Comparison of ENCODE assay signal across 1 cellular context in the genomic region with DNA sequence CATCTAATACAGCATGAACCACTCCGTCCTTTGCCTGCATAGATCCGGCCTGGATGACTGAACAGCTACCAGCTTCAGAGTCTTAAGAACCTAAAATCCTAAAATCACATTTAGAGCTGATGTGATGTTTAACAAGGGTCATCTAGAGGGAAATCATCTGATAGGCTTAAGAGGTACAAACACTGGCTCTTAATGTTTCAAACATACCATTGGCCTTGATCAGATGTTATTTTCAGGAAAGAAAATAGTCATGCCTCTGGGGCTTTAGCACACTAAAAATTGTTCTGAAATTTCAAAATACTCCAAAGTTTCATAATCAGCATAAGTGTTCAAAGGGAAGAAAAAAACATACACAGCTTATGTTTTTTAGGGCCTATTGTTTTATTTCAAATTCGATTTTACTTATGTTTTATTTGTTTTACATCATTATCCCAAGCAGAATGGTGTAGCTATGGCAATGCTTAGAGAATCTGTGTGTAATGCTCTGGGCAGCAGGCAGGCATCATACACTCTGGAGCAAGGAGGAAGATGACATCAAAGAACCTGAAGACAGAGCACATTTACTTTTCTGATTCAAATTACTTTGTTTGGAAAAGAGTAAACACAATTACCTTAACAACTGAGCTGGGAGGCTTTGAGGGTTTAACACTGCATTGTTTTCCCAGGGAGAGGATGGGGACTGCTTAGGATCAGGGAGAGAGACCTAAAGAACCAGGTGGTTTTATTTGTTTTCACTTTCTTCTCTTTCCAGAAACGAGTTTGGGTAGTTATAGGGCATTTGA.
TF ChIP-seq lines count a peak whose summit lies in the region.

No MANE protein-coding gene starts in this region.

TF ChIP-seq in H1, 55 proteins besides CTCF, POLR2A, EP300 and RAD21:
- TF ChIP-seq, protein P1, sequence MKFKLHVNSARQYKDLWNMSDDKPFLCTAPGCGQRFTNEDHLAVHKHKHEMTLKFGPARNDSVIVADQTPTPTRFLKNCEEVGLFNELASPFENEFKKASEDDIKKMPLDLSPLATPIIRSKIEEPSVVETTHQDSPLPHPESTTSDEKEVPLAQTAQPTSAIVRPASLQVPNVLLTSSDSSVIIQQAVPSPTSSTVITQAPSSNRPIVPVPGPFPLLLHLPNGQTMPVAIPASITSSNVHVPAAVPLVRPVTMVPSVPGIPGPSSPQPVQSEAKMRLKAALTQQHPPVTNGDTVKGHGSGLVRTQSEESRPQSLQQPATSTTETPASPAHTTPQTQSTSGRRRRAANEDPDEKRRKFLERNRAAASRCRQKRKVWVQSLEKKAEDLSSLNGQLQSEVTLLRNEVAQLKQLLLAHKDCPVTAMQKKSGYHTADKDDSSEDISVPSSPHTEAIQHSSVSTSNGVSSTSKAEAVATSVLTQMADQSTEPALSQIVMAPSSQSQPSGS (IDR thresholded peaks at IDR 0.05; ENCODE audit: low read length), result 0 out of 2 replicates have a peak, but pooled peaks have one; percentile 35
- TF ChIP-seq RNF2 (IDR thresholded peaks at IDR 0.05; ENCODE audit: borderline replicate concordance, low read depth, low read length, missing control alignments, poor library complexity, severe bottlenecking) (no peak), POLR2AphosphoS5 (IDR thresholded peaks at IDR 0.05; ENCODE audit: low read depth, low read length) (no peak), NANOG (IDR thresholded peaks at IDR 0.05; ENCODE audit: insufficient read depth, low read depth, low read length, poor library complexity, severe bottlenecking) (peak; percentile 23), NRF1 (IDR thresholded peaks at IDR 0.05; ENCODE audit: low read depth, low read length) (no peak), MAFK (IDR thresholded peaks at IDR 0.05; ENCODE audit: low read depth, low read length) (no peak), CHD2 (IDR thresholded peaks at IDR 0.05; ENCODE audit: low read length) (no peak), TAF1 (IDR thresholded peaks at IDR 0.05; ENCODE audit: low read depth, low read length) (no peak), SIX5 (IDR thresholded peaks at IDR 0.05; ENCODE audit: low read depth, low read length) (no peak), SP1 (IDR thresholded peaks at IDR 0.05; ENCODE audit: low read depth, low read length) (peak; percentile 69), GTF2F1 (IDR thresholded peaks at IDR 0.05; ENCODE audit: borderline replicate concordance, low read depth, low read length) (no peak), CTBP2 (IDR thresholded peaks at IDR 0.05; ENCODE audit: borderline replicate concordance, insufficient read depth, insufficient read length, low read length) (no peak), HDAC2 (IDR thresholded peaks at IDR 0.05; ENCODE audit: borderline replicate concordance in 1 of 2, low read depth in 2 of 2, low read length in 2 of 2) (no peak), SP2 (IDR thresholded peaks at IDR 0.05; ENCODE audit: low read length) (no peak), TCF12 (IDR thresholded peaks at IDR 0.05; ENCODE audit: low read depth, low read length) (peak; percentile 84; the same call in 1 of the 2 replicates), KDM5A (IDR thresholded peaks at IDR 0.05; ENCODE audit: low read length) (no peak), CREB1 (IDR thresholded peaks at IDR 0.05) (0 out of 2 replicates have a peak, but pooled peaks have one; percentile 32)
- TF ChIP-seq, protein P2, sequence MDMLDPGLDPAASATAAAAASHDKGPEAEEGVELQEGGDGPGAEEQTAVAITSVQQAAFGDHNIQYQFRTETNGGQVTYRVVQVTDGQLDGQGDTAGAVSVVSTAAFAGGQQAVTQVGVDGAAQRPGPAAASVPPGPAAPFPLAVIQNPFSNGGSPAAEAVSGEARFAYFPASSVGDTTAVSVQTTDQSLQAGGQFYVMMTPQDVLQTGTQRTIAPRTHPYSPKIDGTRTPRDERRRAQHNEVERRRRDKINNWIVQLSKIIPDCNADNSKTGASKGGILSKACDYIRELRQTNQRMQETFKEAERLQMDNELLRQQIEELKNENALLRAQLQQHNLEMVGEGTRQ (IDR thresholded peaks at IDR 0.05; ENCODE audit: low read length), result no peak
- TF ChIP-seq, protein P3, sequence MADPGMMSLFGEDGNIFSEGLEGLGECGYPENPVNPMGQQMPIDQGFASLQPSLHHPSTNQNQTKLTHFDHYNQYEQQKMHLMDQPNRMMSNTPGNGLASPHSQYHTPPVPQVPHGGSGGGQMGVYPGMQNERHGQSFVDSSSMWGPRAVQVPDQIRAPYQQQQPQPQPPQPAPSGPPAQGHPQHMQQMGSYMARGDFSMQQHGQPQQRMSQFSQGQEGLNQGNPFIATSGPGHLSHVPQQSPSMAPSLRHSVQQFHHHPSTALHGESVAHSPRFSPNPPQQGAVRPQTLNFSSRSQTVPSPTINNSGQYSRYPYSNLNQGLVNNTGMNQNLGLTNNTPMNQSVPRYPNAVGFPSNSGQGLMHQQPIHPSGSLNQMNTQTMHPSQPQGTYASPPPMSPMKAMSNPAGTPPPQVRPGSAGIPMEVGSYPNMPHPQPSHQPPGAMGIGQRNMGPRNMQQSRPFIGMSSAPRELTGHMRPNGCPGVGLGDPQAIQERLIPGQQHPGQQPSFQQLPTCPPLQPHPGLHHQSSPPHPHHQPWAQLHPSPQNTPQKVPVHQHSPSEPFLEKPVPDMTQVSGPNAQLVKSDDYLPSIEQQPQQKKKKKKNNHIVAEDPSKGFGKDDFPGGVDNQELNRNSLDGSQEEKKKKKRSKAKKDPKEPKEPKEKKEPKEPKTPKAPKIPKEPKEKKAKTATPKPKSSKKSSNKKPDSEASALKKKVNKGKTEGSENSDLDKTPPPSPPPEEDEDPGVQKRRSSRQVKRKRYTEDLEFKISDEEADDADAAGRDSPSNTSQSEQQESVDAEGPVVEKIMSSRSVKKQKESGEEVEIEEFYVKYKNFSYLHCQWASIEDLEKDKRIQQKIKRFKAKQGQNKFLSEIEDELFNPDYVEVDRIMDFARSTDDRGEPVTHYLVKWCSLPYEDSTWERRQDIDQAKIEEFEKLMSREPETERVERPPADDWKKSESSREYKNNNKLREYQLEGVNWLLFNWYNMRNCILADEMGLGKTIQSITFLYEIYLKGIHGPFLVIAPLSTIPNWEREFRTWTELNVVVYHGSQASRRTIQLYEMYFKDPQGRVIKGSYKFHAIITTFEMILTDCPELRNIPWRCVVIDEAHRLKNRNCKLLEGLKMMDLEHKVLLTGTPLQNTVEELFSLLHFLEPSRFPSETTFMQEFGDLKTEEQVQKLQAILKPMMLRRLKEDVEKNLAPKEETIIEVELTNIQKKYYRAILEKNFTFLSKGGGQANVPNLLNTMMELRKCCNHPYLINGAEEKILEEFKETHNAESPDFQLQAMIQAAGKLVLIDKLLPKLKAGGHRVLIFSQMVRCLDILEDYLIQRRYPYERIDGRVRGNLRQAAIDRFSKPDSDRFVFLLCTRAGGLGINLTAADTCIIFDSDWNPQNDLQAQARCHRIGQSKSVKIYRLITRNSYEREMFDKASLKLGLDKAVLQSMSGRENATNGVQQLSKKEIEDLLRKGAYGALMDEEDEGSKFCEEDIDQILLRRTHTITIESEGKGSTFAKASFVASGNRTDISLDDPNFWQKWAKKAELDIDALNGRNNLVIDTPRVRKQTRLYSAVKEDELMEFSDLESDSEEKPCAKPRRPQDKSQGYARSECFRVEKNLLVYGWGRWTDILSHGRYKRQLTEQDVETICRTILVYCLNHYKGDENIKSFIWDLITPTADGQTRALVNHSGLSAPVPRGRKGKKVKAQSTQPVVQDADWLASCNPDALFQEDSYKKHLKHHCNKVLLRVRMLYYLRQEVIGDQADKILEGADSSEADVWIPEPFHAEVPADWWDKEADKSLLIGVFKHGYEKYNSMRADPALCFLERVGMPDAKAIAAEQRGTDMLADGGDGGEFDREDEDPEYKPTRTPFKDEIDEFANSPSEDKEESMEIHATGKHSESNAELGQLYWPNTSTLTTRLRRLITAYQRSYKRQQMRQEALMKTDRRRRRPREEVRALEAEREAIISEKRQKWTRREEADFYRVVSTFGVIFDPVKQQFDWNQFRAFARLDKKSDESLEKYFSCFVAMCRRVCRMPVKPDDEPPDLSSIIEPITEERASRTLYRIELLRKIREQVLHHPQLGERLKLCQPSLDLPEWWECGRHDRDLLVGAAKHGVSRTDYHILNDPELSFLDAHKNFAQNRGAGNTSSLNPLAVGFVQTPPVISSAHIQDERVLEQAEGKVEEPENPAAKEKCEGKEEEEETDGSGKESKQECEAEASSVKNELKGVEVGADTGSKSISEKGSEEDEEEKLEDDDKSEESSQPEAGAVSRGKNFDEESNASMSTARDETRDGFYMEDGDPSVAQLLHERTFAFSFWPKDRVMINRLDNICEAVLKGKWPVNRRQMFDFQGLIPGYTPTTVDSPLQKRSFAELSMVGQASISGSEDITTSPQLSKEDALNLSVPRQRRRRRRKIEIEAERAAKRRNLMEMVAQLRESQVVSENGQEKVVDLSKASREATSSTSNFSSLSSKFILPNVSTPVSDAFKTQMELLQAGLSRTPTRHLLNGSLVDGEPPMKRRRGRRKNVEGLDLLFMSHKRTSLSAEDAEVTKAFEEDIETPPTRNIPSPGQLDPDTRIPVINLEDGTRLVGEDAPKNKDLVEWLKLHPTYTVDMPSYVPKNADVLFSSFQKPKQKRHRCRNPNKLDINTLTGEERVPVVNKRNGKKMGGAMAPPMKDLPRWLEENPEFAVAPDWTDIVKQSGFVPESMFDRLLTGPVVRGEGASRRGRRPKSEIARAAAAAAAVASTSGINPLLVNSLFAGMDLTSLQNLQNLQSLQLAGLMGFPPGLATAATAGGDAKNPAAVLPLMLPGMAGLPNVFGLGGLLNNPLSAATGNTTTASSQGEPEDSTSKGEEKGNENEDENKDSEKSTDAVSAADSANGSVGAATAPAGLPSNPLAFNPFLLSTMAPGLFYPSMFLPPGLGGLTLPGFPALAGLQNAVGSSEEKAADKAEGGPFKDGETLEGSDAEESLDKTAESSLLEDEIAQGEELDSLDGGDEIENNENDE (IDR thresholded peaks at IDR 0.05; ENCODE audit: insufficient replicate concordance, low read length), result peak; percentile 87
TF ChIP-seq in H1: peak in this region for 6.
